1 cellular context compared by ENCODE assay signal in genomic region chr16:9091867-9092281, GRCh38.
TF ChIP-seq lines count a peak whose summit lies in the region.

No MANE protein-coding gene starts in this region.

TF ChIP-seq in IMR-90, 13 proteins besides CTCF, POLR2A, EP300 and RAD21:
- peak; percentile 46; the same call in 1 of the 2 replicates for TF ChIP-seq MXI1 (IDR thresholded peaks at IDR 0.05; ENCODE audit: borderline replicate concordance, low read depth, low read length)
- TF ChIP-seq BHLHE40 (IDR thresholded peaks at IDR 0.05; ENCODE audit: low read depth, low read length) = no peak
- TF ChIP-seq RFX5 (IDR thresholded peaks at IDR 0.05; ENCODE audit: low read depth, low read length) = no peak
